In genomic region chr3:157452097-157452496, GRCh38 we compare ENCODE assay signal across 1 cellular context.
TF ChIP-seq lines count a peak whose summit lies in the region.

No MANE protein-coding gene starts in this region.

TF ChIP-seq in K562, 482 proteins besides CTCF, POLR2A, EP300 and RAD21:
- TF ChIP-seq SPI1 (IDR thresholded peaks at IDR 0.05; ENCODE audit: borderline replicate concordance, low read depth, low read length) = peak; percentile 84; the same call in 1 of the 2 replicates
- TF ChIP-seq ZNF766 (CRISPR knock-in tag; conservative IDR thresholded peaks at IDR 0.05) = peak; percentile 97
- TF ChIP-seq ZNF318 (IDR thresholded peaks at IDR 0.05; ENCODE audit: borderline replicate concordance in 1 of 2, low read depth in 1 of 2) = no peak
- TF ChIP-seq USF2 (CRISPR knock-in tag; IDR thresholded peaks at IDR 0.05) = no peak
- TF ChIP-seq ZFX (CRISPR knock-in tag; IDR thresholded peaks at IDR 0.05) = peak; percentile 30; the same call in 1 of the 2 replicates
- no peak for TF ChIP-seq HEY1 (CRISPR knock-in tag; IDR thresholded peaks at IDR 0.05; ENCODE audit: borderline replicate concordance)
